29 cellular contexts compared by ENCODE assay signal in the genomic region with DNA sequence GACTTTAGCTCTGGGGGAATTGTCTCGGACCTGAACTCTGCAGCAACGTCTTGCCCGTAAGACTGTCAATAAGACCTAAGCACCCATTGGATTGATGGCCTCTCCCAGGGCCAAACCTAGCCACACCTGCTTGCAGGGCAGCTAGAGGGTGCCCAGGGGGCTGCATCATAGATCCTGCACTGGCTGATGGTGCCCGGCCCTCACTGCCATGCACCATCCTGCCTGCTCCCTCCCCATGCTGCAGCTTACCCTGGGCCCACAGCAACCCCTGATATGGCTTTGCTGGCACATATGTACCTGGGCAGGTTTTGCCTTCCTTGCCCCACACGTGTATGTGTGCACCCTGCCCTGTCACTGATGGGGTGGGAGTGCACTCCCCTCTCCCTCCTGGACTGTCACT. TPM values are rescaled to one million over a fixed set of nuclear protein-coding genes. Genes with fewer than 3 reads are reported as not detected.
DNase-seq lines count a peak whose midpoint lies in the region; ATAC-seq, FAIRE-seq and TF ChIP-seq lines count a peak whose summit lies in the region.
"Had no signal": no experiment of that assay in that cellular context is flagged by ENCODE, and none has a peak within 500 bp of the region (broad histone marks: within the 10 kb centered on the region; RNA-seq: fewer than 3 reads in every experiment).

No MANE protein-coding gene starts in this region.

- H3K27me3 ChIP-seq in H1 (replicated peaks in 1 of 4; ENCODE audit: control insufficient read depth in 3 of 4, extremely low read depth in 1 of 4, insufficient read depth in 3 of 4, low read length in 3 of 4) (no peaks in the 10 kb centered on the region), neuronal stem cell (ENCODE audit: control insufficient read depth in 3 of 3, insufficient read depth in 3 of 3, low read depth in 1 of 3, low read length in 3 of 3) (peaks cover 0 to 6% (median 0%) of the 10 kb centered on the region in 3 experiments)
- H3K27me3 ChIP-seq: BE2C, BLaER1 had no signal

- no peaks in the 10 kb centered on the region for H3K79me2 ChIP-seq in H1 (ENCODE audit: control insufficient read depth in 1 of 2, insufficient read depth in 2 of 2, low read length in 2 of 2)

- no peaks in the 10 kb centered on the region for H4K20me1 ChIP-seq in H1 (replicated peaks in 1 of 2; ENCODE audit: control insufficient read depth in 1 of 2, insufficient read depth in 2 of 2, low read length in 2 of 2)
- H4K20me1 ChIP-seq: BLaER1 had no signal

- H3K27ac Mint-ChIP-seq in mesothelial cell of epicardium = no peak overlapping the region
- H3K27ac Mint-ChIP-seq: CD14-positive monocyte; CD4-positive, alpha-beta memory T cell; CD4-positive, CD25-positive, alpha-beta regulatory T cell; CD8-positive, alpha-beta memory T cell had no signal

- no peak overlapping the region for H3K23ac ChIP-seq in H1 (ENCODE audit: insufficient read length)
- H3K23ac ChIP-seq in neuronal stem cell (ENCODE audit: low read depth, low read length, poor library complexity) = peak overlapping the region; percentile 8

- H2BK12ac ChIP-seq in H1 (ENCODE audit: low read depth, low read length) (no peak overlapping the region), neuronal stem cell (ENCODE audit: low read length) (no peak overlapping the region)

- H3K27me3 Mint-ChIP-seq in mesothelial cell of epicardium (ENCODE audit: low read depth) = peaks cover 5% of the 10 kb centered on the region
- H3K27me3 Mint-ChIP-seq: CD4-positive, alpha-beta memory T cell; CD4-positive, CD25-positive, alpha-beta regulatory T cell; CD8-positive, alpha-beta memory T cell had no signal

- 77% methylated on average over 5 of the region's 5 CpGs; no CpG with 5 or more reads in 1 of the 2 experiments for WGBS in H1 (ENCODE audit: extremely low coverage in 1 of 2, insufficient coverage in 1 of 2, insufficient read length in 1 of 2, insufficient replicate concordance in 2 of 2, low coverage in 1 of 2, low lambda C conversion rate in 2 of 2, missing lambda C conversion rate in 1 of 2), 2 experiments
- no CpG with 5 or more reads among the region's 5 CpGs for WGBS in neuronal stem cell (ENCODE audit: extremely low coverage in 2 of 2, insufficient read length in 2 of 2, insufficient replicate concordance in 1 of 2), 2 donors

- H4K8ac ChIP-seq in H1 (ENCODE audit: extremely low read depth, insufficient read depth, low read length) = no peak overlapping the region
- no peak overlapping the region for H4K8ac ChIP-seq in neuronal stem cell (ENCODE audit: low read depth, low read length)

- no peak overlapping the region for H4K5ac ChIP-seq in H1 (ENCODE audit: insufficient read length, low read depth, low read length)

- H4K91ac ChIP-seq in H1 (replicated peaks; ENCODE audit: insufficient read length, low read length) (no peak overlapping the region), neuronal stem cell (ENCODE audit: low read depth, low read length, poor library complexity) (no peak overlapping the region)

- no peak overlapping the region for H2AFZ ChIP-seq in H1 (ENCODE audit: low read length)
- H2AFZ ChIP-seq in neuronal stem cell (ENCODE audit: low read length) = no peak overlapping the region

- H2BK5ac ChIP-seq in H1 (ENCODE audit: low read depth, low read length) (peak overlapping the region; percentile 16; the same call in 1 of the 2 replicates), neuronal stem cell (ENCODE audit: low read length) (no peak overlapping the region)

- no peak for FAIRE-seq in H1 (lab: Jason Lieb, UNC)
- FAIRE-seq: A204.1, GM12878, GM12892, GM18507 had no signal

- TF ChIP-seq CTCF in H1 (IDR thresholded peaks at IDR 0.05; ENCODE audit: control extremely low read depth in 1 of 3, insufficient read depth in 1 of 3, low read depth in 1 of 3, low read length in 3 of 3) (no peak), mesothelial cell of epicardium (IDR thresholded peaks at IDR 0.05; ENCODE audit: unreplicated experiment) (no peak)

- H3K18ac ChIP-seq in H1 (ENCODE audit: extremely low read depth, low read length) (no peak overlapping the region), neuronal stem cell (ENCODE audit: low read length) (peak overlapping the region; percentile 72)

- DNase-seq in H1 (ENCODE audit: low read depth in 1 of 2, low spot score in 2 of 2) = no peak
- no peak for DNase-seq in neuronal stem cell (ENCODE audit: low spot score)
- DNase-seq in mesothelial cell of epicardium (ENCODE audit: low spot score in 2 of 2, unreplicated experiment in 2 of 2) = no peak
- DNase-seq in NCI-H2227 (lab: John Stamatoyannopoulos, UW; ENCODE audit: unreplicated experiment) = no peak
- DNase-seq: 8988T; ACHN; BE2C; C1 segment of cervical spinal cord; CD4-positive, alpha-beta memory T cell; CD4-positive, CD25-positive, alpha-beta regulatory T cell; CD8-positive, alpha-beta memory T cell; COR-L47; DMS 273 treated with DMSO at 0.1 percent for 48 hours; DMS153; DMS53; DMS79; DND-41; EL; GDM1 had no signal

- no peak overlapping the region for H2BK20ac ChIP-seq in H1 (ENCODE audit: low read length)

- peaks cover 31% of the 10 kb centered on the region for H3K9me3 Mint-ChIP-seq in mesothelial cell of epicardium

- CTCF ChIA-PET in H1 (lab: Charles Lee; ENCODE audit: partially characterized antibody) = no interaction called here

- H3K27ac ChIP-seq in H1 (ENCODE audit: low read depth, low read length) (no peak overlapping the region), neuronal stem cell (replicated peaks; ENCODE audit: low read length) (no peak overlapping the region)
- H3K27ac ChIP-seq: BLaER1 had no signal

- no peak overlapping the region for H3K4ac ChIP-seq in H1 (replicated peaks; ENCODE audit: insufficient read length, low read depth, low read length)
- peak overlapping the region; percentile 17 for H3K4ac ChIP-seq in neuronal stem cell (ENCODE audit: low read length)

- no peak overlapping the region for H3K4me3 Mint-ChIP-seq in mesothelial cell of epicardium
- H3K4me3 Mint-ChIP-seq: CD14-positive monocyte; CD4-positive, alpha-beta memory T cell; CD4-positive, CD25-positive, alpha-beta regulatory T cell; CD8-positive, alpha-beta memory T cell had no signal

- no peak overlapping the region for H3K56ac ChIP-seq in H1 (replicated peaks; ENCODE audit: insufficient read length, low read depth, low read length)

- no peak overlapping the region for H2AK5ac ChIP-seq in H1 (ENCODE audit: low read depth, low read length)
- H2AK5ac ChIP-seq in neuronal stem cell (ENCODE audit: low read depth, low read length) = peak overlapping the region; percentile 76

- no peak overlapping the region for H2BK15ac ChIP-seq in H1 (ENCODE audit: low read length)
- no peak overlapping the region for H2BK15ac ChIP-seq in neuronal stem cell (ENCODE audit: low read length)

- H3K4me3 ChIP-seq in H1 (ENCODE audit: extremely low read depth in 1 of 4, insufficient read depth in 2 of 4, low read depth in 3 of 4, low read length in 4 of 4) (no peak overlapping the region), neuronal stem cell (ENCODE audit: low read length in 2 of 2) (no peak overlapping the region)
- H3K4me3 ChIP-seq: BLaER1, GM12878 had no signal

- H3K14ac ChIP-seq in H1 (ENCODE audit: insufficient read length) (no peak overlapping the region), neuronal stem cell (ENCODE audit: low read length) (no peak overlapping the region)

- H2BK120ac ChIP-seq in H1 (replicated peaks; ENCODE audit: low read depth, low read length) (no peak overlapping the region), neuronal stem cell (ENCODE audit: low read depth, low read length) (no peak overlapping the region)

- peaks cover 6% of the 10 kb centered on the region for H3K36me3 Mint-ChIP-seq in mesothelial cell of epicardium
- H3K36me3 Mint-ChIP-seq: CD14-positive monocyte; CD4-positive, alpha-beta memory T cell; CD4-positive, CD25-positive, alpha-beta regulatory T cell; CD8-positive, alpha-beta memory T cell had no signal

- H3K4me1 ChIP-seq in H1 (replicated peaks in 1 of 4; ENCODE audit: control insufficient read depth in 3 of 4, insufficient read depth in 4 of 4, low read length in 3 of 4) (no peaks in the 10 kb centered on the region), neuronal stem cell (ENCODE audit: control insufficient read depth in 2 of 2, insufficient read depth in 1 of 2, low read depth in 1 of 2, low read length in 2 of 2) (peaks cover 0 to 2% of the 10 kb centered on the region in 2 donors)
- H3K4me1 ChIP-seq: BE2C, BLaER1 had no signal

- POLR2A ChIA-PET in H1 (lab: Charles Lee; ENCODE audit: partially characterized antibody) = no interaction called here

- H3K9me3 ChIP-seq in H1 (ENCODE audit: insufficient read depth in 2 of 2, low read depth in 1 of 2, low read length in 1 of 2) (no peaks in the 10 kb centered on the region), neuronal stem cell (replicated peaks in 1 of 2; ENCODE audit: control insufficient read depth in 2 of 2, insufficient read depth in 1 of 2, low read depth in 1 of 2, low read length in 2 of 2) (peaks cover 2 to 4% of the 10 kb centered on the region in 2 donors)
- H3K9me3 ChIP-seq: BE2C, BLaER1 had no signal

- TF ChIP-seq POLR2A in H1 (IDR thresholded peaks at IDR 0.05; ENCODE audit: control extremely low read depth in 1 of 2, low read depth in 2 of 2, low read length in 2 of 2) = no peak

- TF ChIP-seq EP300 in H1 (IDR thresholded peaks at IDR 0.05; ENCODE audit: borderline replicate concordance in 1 of 2, low read depth in 2 of 2, low read length in 2 of 2) = no peak

- peaks cover 10% of the 10 kb centered on the region for H3K4me1 Mint-ChIP-seq in mesothelial cell of epicardium
- H3K4me1 Mint-ChIP-seq: CD14-positive monocyte; CD4-positive, alpha-beta memory T cell; CD4-positive, CD25-positive, alpha-beta regulatory T cell; CD8-positive, alpha-beta memory T cell had no signal

- TF ChIP-seq RAD21 in H1 (IDR thresholded peaks at IDR 0.05 in 1 of 2, conservative IDR thresholded peaks at IDR 0.05 in 1 of 2; ENCODE audit: low read depth in 2 of 2, low read length in 2 of 2) = no peak

- H3K36me3 ChIP-seq in H1 (ENCODE audit: control insufficient read depth in 2 of 4, insufficient read depth in 4 of 4, low read length in 3 of 4) = no peaks in the 10 kb centered on the region
- H3K36me3 ChIP-seq in neuronal stem cell (replicated peaks in 1 of 2; ENCODE audit: control insufficient read depth in 2 of 2, insufficient read depth in 2 of 2, low read length in 2 of 2) = no peaks in the 10 kb centered on the region
- H3K36me3 ChIP-seq: BE2C, BLaER1 had no signal

- no peak overlapping the region for H3K9ac ChIP-seq in H1 (replicated peaks in 1 of 4; ENCODE audit: extremely low read depth in 1 of 4, low read depth in 3 of 4, low read length in 3 of 4)
- H3K9ac ChIP-seq in neuronal stem cell (ENCODE audit: low read depth, low read length, poor library complexity) = no peak overlapping the region
- H3K9ac ChIP-seq: BLaER1 had no signal

- H3K23me2 ChIP-seq in H1 (ENCODE audit: low read depth, low read length) = no peaks in the 10 kb centered on the region

- H3K79me1 ChIP-seq in H1 (ENCODE audit: low read depth, low read length) (no peaks in the 10 kb centered on the region; the same call in 1 of the 2 replicates), neuronal stem cell (ENCODE audit: low read depth, low read length) (no peaks in the 10 kb centered on the region)

- H3K4me2 ChIP-seq in H1 (ENCODE audit: insufficient read depth in 1 of 2, low read depth in 2 of 2, low read length in 2 of 2) (no peak overlapping the region), neuronal stem cell (ENCODE audit: insufficient read depth, low read length, poor library complexity, severe bottlenecking) (no peak overlapping the region)
- H3K4me2 ChIP-seq: BLaER1 had no signal

- ATAC-seq in HG03354 (IDR thresholded peaks at IDR 0.05; ENCODE audit: poor library complexity, severe bottlenecking, unreplicated experiment) = no peak
- ATAC-seq: GM12878 had no signal

RNA-seq across cellular contexts. Expression of a gene that starts 8.9 kb away (rescaled TPM):
- not detected in 2 replicates for total RNA-seq in H1 (2021; fragmentation: NEBNext Ultra II Directional; extraction: Animal tissue kit (Norgen Biotek cat#: 25700))
- not detected in 2 replicates for polyA plus RNA-seq in H1 (2011; rRNA removed)
- polyA plus RNA-seq in H1 (2011; cell fraction: cytosol; rRNA removed) = not detected
- polyA plus RNA-seq in H1 (2011; cell fraction: nucleus; rRNA removed) = not detected
- polyA plus RNA-seq in H1 (2012, experiment 1 of 2) = not detected in 4 replicates
- not detected for polyA plus RNA-seq in H1 (2012, experiment 2 of 2)
- not detected for polyA plus RNA-seq in H1 (2013, experiment 1 of 2)
- not detected for polyA plus RNA-seq in H1 (2013, experiment 2 of 2)
- polyA minus RNA-seq in H1 (2011; rRNA and poly(A)+ RNA removed) = not detected in 2 replicates
- polyA minus RNA-seq in H1 (2011; cell fraction: cytosol; rRNA and poly(A)+ RNA removed) = not detected
- polyA minus RNA-seq in H1 (2011; cell fraction: nucleus; rRNA and poly(A)+ RNA removed) = not detected
- polyA plus RNA-seq in neuronal stem cell (2013, experiment 1 of 2) = not detected
- polyA plus RNA-seq in neuronal stem cell (2013, experiment 2 of 2) = not detected
- total RNA-seq in mesothelial cell of epicardium = 0.16 TPM in 1 of 3 replicates, not detected in the others
- total RNA-seq: A673; CD4-positive, alpha-beta memory T cell; CD4-positive, CD25-positive, alpha-beta regulatory T cell; CD8-positive, alpha-beta memory T cell; Daoy; G401; GM12878 had no signal
- polyA plus RNA-seq: CD14-positive monocyte; CD4-positive, alpha-beta memory T cell; CD4-positive, CD25-positive, alpha-beta regulatory T cell; CD8-positive, alpha-beta memory T cell had no signal

RNA-seq across cellular contexts. Expression of a gene that starts 37.8 kb away (rescaled TPM):
- total RNA-seq in H1 (2021; fragmentation: NEBNext Ultra II Directional; extraction: Animal tissue kit (Norgen Biotek cat#: 25700)) = 0.42 and 0.45 TPM in 2 replicates
- 0.22 and 0.38 TPM in 2 replicates for polyA plus RNA-seq in H1 (2011; rRNA removed)
- 0.52 TPM for polyA plus RNA-seq in H1 (2011; cell fraction: cytosol; rRNA removed)
- polyA plus RNA-seq in H1 (2011; cell fraction: nucleus; rRNA removed) = 0.10 TPM
- 0.38 to 0.51 TPM (median 0.46 TPM) in 4 replicates for polyA plus RNA-seq in H1 (2012, experiment 1 of 2)
- 0.24 TPM for polyA plus RNA-seq in H1 (2012, experiment 2 of 2)
- 0.20 TPM for polyA plus RNA-seq in H1 (2013, experiment 1 of 2)
- polyA plus RNA-seq in H1 (2013, experiment 2 of 2) = 0.18 TPM
- 0.32 and 0.44 TPM in 2 replicates for polyA minus RNA-seq in H1 (2011; rRNA and poly(A)+ RNA removed)
- not detected for polyA minus RNA-seq in H1 (2011; cell fraction: cytosol; rRNA and poly(A)+ RNA removed)
- polyA minus RNA-seq in H1 (2011; cell fraction: nucleus; rRNA and poly(A)+ RNA removed) = 0.40 TPM
- 0.15 TPM for polyA plus RNA-seq in neuronal stem cell (2013, experiment 1 of 2)
- 0.19 TPM for polyA plus RNA-seq in neuronal stem cell (2013, experiment 2 of 2)
- 7.0 to 9.3 TPM (median 8.9 TPM) in 3 replicates for total RNA-seq in mesothelial cell of epicardium
- total RNA-seq: CD4-positive, alpha-beta memory T cell; CD4-positive, CD25-positive, alpha-beta regulatory T cell; CD8-positive, alpha-beta memory T cell; GM12878 had no signal
- polyA plus RNA-seq: CD14-positive monocyte; CD4-positive, alpha-beta memory T cell; CD4-positive, CD25-positive, alpha-beta regulatory T cell; CD8-positive, alpha-beta memory T cell; GM12878 had no signal
